Comparison of ENCODE assay signal across 8 cellular contexts in genomic region chr7:129169171-129169643, GRCh38. TPM values are rescaled to one million over a fixed set of nuclear protein-coding genes. Genes with fewer than 3 reads are reported as not detected.
A peak's percentile ranks its signal among the peaks of the same experiment; 100 is the strongest.
DNase-seq lines count a peak whose midpoint lies in the region; ATAC-seq and TF ChIP-seq lines count a peak whose summit lies in the region.

No MANE protein-coding gene starts in this region.

- H3K36me3 Mint-ChIP-seq in memory B cell, result peaks cover 12% of the 10 kb centered on the region

- no peak for TF ChIP-seq POLR2A in stomach (IDR thresholded peaks at IDR 0.05)

- H3K27me3 ChIP-seq in SJSA1 (replicated peaks) (no peaks in the 10 kb centered on the region), stomach (peaks cover 0 to 4% (median 0%) of the 10 kb centered on the region in 3 donors), SJCRH30 (no peaks in the 10 kb centered on the region)

- DNase-seq in NCI-H748 (lab: John Stamatoyannopoulos, UW; ENCODE audit: unreplicated experiment) (peak; percentile 19), NCI-H748 treated with DMSO at 0.1 percent for 48 hours (lab: John Stamatoyannopoulos, UW) (no peak), SJSA1 (ENCODE audit: low read depth in 1 of 2, low spot score in 2 of 2) (peak in 1 of 2 experiments; percentile 27), choroid plexus epithelial cell (ENCODE audit: low read depth) (peak; percentile 33), memory B cell (ENCODE audit: low spot score in 2 of 2) (peak in 1 of 2 donors; percentile 56), stomach (peak; percentile 54), SJCRH30 (no peak)

- 0 to 2% (median 1%) methylated on average over 28 to 46 of the region's 46 CpGs for WGBS in stomach, 5 donors

- no peak for TF ChIP-seq EP300 in stomach (IDR thresholded peaks at IDR 0.05)

- H3K27ac ChIP-seq in SJSA1, result no peak overlapping the region
- peak overlapping the region in 4 of 5 donors; percentile 37 to 71 (median 61) for H3K27ac ChIP-seq in stomach
- H3K27ac ChIP-seq in SJCRH30, result no peak overlapping the region

- peaks cover 22% of the 10 kb centered on the region for H3K4me1 Mint-ChIP-seq in memory B cell

- H3K4me3 Mint-ChIP-seq in memory B cell, result peak overlapping the region; percentile 87

- ATAC-seq in memory B cell (ENCODE audit: low read depth) (peak; percentile 61), GM18858 (IDR thresholded peaks at IDR 0.05; ENCODE audit: unreplicated experiment) (no peak)

- no peaks in the 10 kb centered on the region for H3K27me3 Mint-ChIP-seq in memory B cell

- H3K4me3 ChIP-seq in SJSA1 (peak overlapping the region; percentile 27), choroid plexus epithelial cell (ENCODE audit: low read depth, low read length) (peak overlapping the region; percentile 62), stomach (peak overlapping the region; percentile 53 to 61 (median 58)), SJCRH30 (no peak overlapping the region)

- peak overlapping the region; percentile 87 for H3K27ac Mint-ChIP-seq in memory B cell

- no peaks in the 10 kb centered on the region for H3K36me3 ChIP-seq in SJSA1
- no peaks in the 10 kb centered on the region for H3K36me3 ChIP-seq in stomach
- peaks cover 7% of the 10 kb centered on the region; the same call in 1 of the 2 replicates for H3K36me3 ChIP-seq in SJCRH30

- TF ChIP-seq CTCF in choroid plexus epithelial cell (conservative IDR thresholded peaks at IDR 0.05; ENCODE audit: low read depth, low read length) (no peak), stomach (IDR thresholded peaks at IDR 0.05) (no peak)

- intact Hi-C loops in stomach (cut with DNase I; ENCODE audit: low total_unique reads), result loop anchor here (5.0 kb wide), 1 partner anchor 38 kb away; no protein-coding TSS in a partner anchor

- no peaks in the 10 kb centered on the region for H3K9me3 ChIP-seq in SJSA1 (replicated peaks)
- no peaks in the 10 kb centered on the region for H3K9me3 ChIP-seq in stomach
- no peaks in the 10 kb centered on the region for H3K9me3 ChIP-seq in SJCRH30 (replicated peaks)

- H3K4me1 ChIP-seq in SJSA1 (replicated peaks) (peaks cover 9% of the 10 kb centered on the region), stomach (peaks cover 17 to 26% (median 21%) of the 10 kb centered on the region in 4 donors), SJCRH30 (no peaks in the 10 kb centered on the region)

- no peaks in the 10 kb centered on the region for H3K9me3 Mint-ChIP-seq in memory B cell

RNA-seq across cellular contexts. Expression of gene SMO, which starts 19.2 kb away (rescaled TPM):
- total RNA-seq in SJSA1 (2014; rRNA removed; shearing (Covaris generic)), result 11.5 and 14.3 TPM in 2 replicates
- total RNA-seq in stomach, result 10 to 100 TPM in 2 of 5 donors, 1 to 10 TPM in 3; 1.2 to 18.5 (median 5.7) TPM
- 1 to 10 TPM; 1.1 to 8.2 (median 3.2) TPM for polyA plus RNA-seq in stomach
- total RNA-seq in SJCRH30 (2014; rRNA removed; shearing (Covaris generic)), result 40.5 and 43.2 TPM in 2 replicates

RNA-seq across cellular contexts. Expression of gene TSPAN33, which starts 24.7 kb away (rescaled TPM):
- 0.19 and 0.82 TPM in 2 replicates for total RNA-seq in SJSA1 (2014; rRNA removed; shearing (Covaris generic))
- total RNA-seq in stomach, result 10 to 100 TPM in 1 of 5 donors, 1 to 10 TPM in 4; 1.8 to 20.9 (median 8.4) TPM
- 10 to 100 TPM in 1 of 3 donors, 1 to 10 TPM in 2; 5.4 to 17.4 (median 9.5) TPM for polyA plus RNA-seq in stomach
- 47.8 and 49.1 TPM in 2 replicates for total RNA-seq in SJCRH30 (2014; rRNA removed; shearing (Covaris generic))

RNA-seq across cellular contexts. Expression of gene AHCYL2, which starts 55.6 kb away (rescaled TPM):
- total RNA-seq in SJSA1 (2014; rRNA removed; shearing (Covaris generic)), result 6.6 and 10.3 TPM in 2 replicates
- 10 to 100 TPM; 60.3 to 87.0 (median 66.5) TPM for total RNA-seq in stomach
- polyA plus RNA-seq in stomach, result 10 to 100 TPM in 2 of 3 donors, 1 to 10 TPM in 1; 4.6 to 19.9 (median 10.2) TPM
- total RNA-seq in SJCRH30 (2014; rRNA removed; shearing (Covaris generic)), result 10.2 and 10.9 TPM in 2 replicates

Comparison
In these comparisons a context has a peak if more than half of its experiments do, and no peak if none do; other contexts are left out.
1. DNase-seq: peak in NCI-H748 (single experiment), choroid plexus epithelial cell (single experiment) and stomach (single experiment); none in NCI-H748 treated with DMSO at 0.1 percent for 48 hours (single experiment) and SJCRH30 (0 of 2).
2. H3K27ac ChIP-seq: peak in stomach (4 of 5); none in SJSA1 (single experiment) and SJCRH30 (single experiment).